ENCODE assay signal across 1 cellular context in genomic region chr3:158097571-158098553, GRCh38.
TF ChIP-seq lines count a peak whose summit lies in the region.

No MANE protein-coding gene starts in this region.

TF ChIP-seq in HepG2, 621 proteins besides CTCF, POLR2A, EP300 and RAD21 (continued from another document):
- TF ChIP-seq TFDP1 (CRISPR knock-in tag; IDR thresholded peaks at IDR 0.05; ENCODE audit: borderline replicate concordance), result peak; percentile 85; the same call in 1 of the 2 replicates
- TF ChIP-seq ZNF280B (CRISPR knock-in tag; IDR thresholded peaks at IDR 0.05; ENCODE audit: borderline replicate concordance), result peak; percentile 89; the same call in 1 of the 2 replicates
- no peak for TF ChIP-seq HNRNPL (IDR thresholded peaks at IDR 0.05; ENCODE audit: low read depth, low read length)
- TF ChIP-seq MBD4 (IDR thresholded peaks at IDR 0.05; ENCODE audit: borderline replicate concordance, low read length), result no peak
- no peak for TF ChIP-seq GLMP (CRISPR knock-in tag; IDR thresholded peaks at IDR 0.05; ENCODE audit: borderline replicate concordance)
- TF ChIP-seq RBM39 (IDR thresholded peaks at IDR 0.05; ENCODE audit: low read depth, low read length, poor library complexity, severe bottlenecking), result no peak
- TF ChIP-seq RAD51 (IDR thresholded peaks at IDR 0.05; ENCODE audit: borderline replicate concordance), result no peak
- TF ChIP-seq CEBPG (CRISPR knock-in tag; IDR thresholded peaks at IDR 0.05), result no peak; the same call in 1 of the 2 replicates
- 0 out of 2 replicates have a peak, but pooled peaks have one; percentile 62 for TF ChIP-seq MLXIP (CRISPR knock-in tag; IDR thresholded peaks at IDR 0.05; ENCODE audit: borderline replicate concordance)
- peak; percentile 43; the same call in 1 of the 2 replicates for TF ChIP-seq E2F1 (CRISPR knock-in tag; IDR thresholded peaks at IDR 0.05)
- peak; percentile 33; the same call in 1 of the 2 replicates for TF ChIP-seq KDM3A (CRISPR knock-in tag; IDR thresholded peaks at IDR 0.05; ENCODE audit: low read depth)
- no peak for TF ChIP-seq PRDM4 (CRISPR knock-in tag; IDR thresholded peaks at IDR 0.05; ENCODE audit: borderline replicate concordance)
- TF ChIP-seq ZNF639 (CRISPR knock-in tag; conservative IDR thresholded peaks at IDR 0.05), result peak; percentile 69; the same call in 1 of the 2 replicates
- TF ChIP-seq ZFP62 (CRISPR knock-in tag; IDR thresholded peaks at IDR 0.05), result no peak
- peak; percentile 97 for TF ChIP-seq MYPOP (CRISPR knock-in tag; IDR thresholded peaks at IDR 0.05)
- peak; percentile 79 for TF ChIP-seq DZIP1 (CRISPR knock-in tag; IDR thresholded peaks at IDR 0.05)
- TF ChIP-seq BATF2 (CRISPR knock-in tag; IDR thresholded peaks at IDR 0.05), result peak; percentile 92
- TF ChIP-seq IRF2 (CRISPR knock-in tag; IDR thresholded peaks at IDR 0.05), result peak; percentile 77
- 0 out of 2 replicates have a peak, but pooled peaks have one; percentile 34 for TF ChIP-seq ZHX2 (IDR thresholded peaks at IDR 0.05; ENCODE audit: low read depth)
- TF ChIP-seq ZHX2 (CRISPR knock-in tag; IDR thresholded peaks at IDR 0.05; ENCODE audit: borderline replicate concordance), result peak; percentile 91; the same call in 1 of the 2 replicates
- peak; percentile 84; the same call in 1 of the 2 replicates for TF ChIP-seq ETS1 (CRISPR knock-in tag; IDR thresholded peaks at IDR 0.05)
- no peak for TF ChIP-seq CHD4 (IDR thresholded peaks at IDR 0.05; ENCODE audit: borderline replicate concordance, low read length)
